ENCODE assay signal across 11 cellular contexts in the genomic region with DNA sequence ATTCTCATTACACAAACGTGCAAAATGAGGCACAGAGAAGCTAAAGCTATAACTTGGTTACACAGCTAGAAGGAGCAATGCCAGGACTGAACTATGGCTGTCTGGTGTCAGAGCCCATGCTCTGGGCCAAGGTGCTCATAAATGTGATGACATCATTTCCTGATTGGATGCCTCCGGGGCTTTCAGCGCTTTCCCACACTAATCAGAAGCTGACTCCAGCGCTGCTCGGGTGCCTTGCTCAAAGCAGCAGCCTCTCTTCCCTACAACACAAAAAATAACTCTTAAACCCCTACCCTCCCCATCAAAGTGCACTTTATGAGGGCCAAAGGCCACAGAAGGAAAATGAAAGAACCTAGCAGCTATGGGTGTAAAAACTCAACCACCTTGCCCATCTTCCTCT.
A peak's percentile ranks its signal among the peaks of the same experiment; 100 is the strongest.
DNase-seq lines count a peak whose midpoint lies in the region; ATAC-seq and TF ChIP-seq lines count a peak whose summit lies in the region.
"Had no signal": no experiment of that assay in that cellular context is flagged by ENCODE, and none has a peak within 500 bp of the region (broad histone marks: within the 10 kb centered on the region; RNA-seq: fewer than 3 reads in every experiment).

No MANE protein-coding gene starts in this region.

- no peaks in the 10 kb centered on the region for H3K9me3 Mint-ChIP-seq in activated naive CD8-positive, alpha-beta T cell treated with anti-CD3 and anti-CD28 coated beads for 36 hours
- no peaks in the 10 kb centered on the region for H3K9me3 Mint-ChIP-seq in Caco-2 (ENCODE audit: unreplicated experiment)
- H3K9me3 Mint-ChIP-seq: activated naive CD4-positive, alpha-beta T cell treated with anti-CD3 and anti-CD28 coated beads, Interleukin-2, amount 50 U/mL, for 72 hours had no signal

- no peak for TF ChIP-seq CTCF in left ventricle myocardium inferior (IDR thresholded peaks at IDR 0.05; ENCODE audit: borderline replicate concordance)
- no peak for TF ChIP-seq CTCF in gastroesophageal sphincter (IDR thresholded peaks at IDR 0.05)
- no peak for TF ChIP-seq CTCF in Caco-2 (IDR thresholded peaks at IDR 0.05; ENCODE audit: insufficient read depth in 1 of 2, low read depth in 1 of 2, low read length in 1 of 2, severe bottlenecking in 1 of 2, unreplicated experiment in 1 of 2)

- peak overlapping the region; percentile 14 for H3K27ac Mint-ChIP-seq in activated naive CD8-positive, alpha-beta T cell treated with anti-CD3 and anti-CD28 coated beads for 36 hours
- H3K27ac Mint-ChIP-seq in Caco-2 (ENCODE audit: unreplicated experiment): no peak overlapping the region

- H3K36me3 Mint-ChIP-seq in activated naive CD8-positive, alpha-beta T cell treated with anti-CD3 and anti-CD28 coated beads for 36 hours: peaks cover 6% of the 10 kb centered on the region
- H3K36me3 Mint-ChIP-seq in Caco-2 (ENCODE audit: insufficient read depth, unreplicated experiment): no peaks in the 10 kb centered on the region

- H3K4me3 Mint-ChIP-seq in activated naive CD8-positive, alpha-beta T cell treated with anti-CD3 and anti-CD28 coated beads for 36 hours: no peak overlapping the region
- H3K4me3 Mint-ChIP-seq in Caco-2 (ENCODE audit: unreplicated experiment): no peak overlapping the region

- H3K4me3 ChIP-seq in left ventricle myocardium inferior (no peak overlapping the region), gastroesophageal sphincter (no peak overlapping the region), Caco-2 (ENCODE audit: low read depth, low read length) (no peak overlapping the region)

- no peaks in the 10 kb centered on the region for H3K27me3 ChIP-seq in left ventricle myocardium inferior (ENCODE audit: low read depth)
- no peaks in the 10 kb centered on the region for H3K27me3 ChIP-seq in gastroesophageal sphincter
- no peaks in the 10 kb centered on the region for H3K27me3 ChIP-seq in Caco-2 (replicated peaks; ENCODE audit: control insufficient read depth, insufficient read depth, low read length)

- DNase-seq in A172 (ENCODE audit: low spot score) (peak; percentile 87), GM04504 (ENCODE audit: low read depth) (peak; percentile 88), left ventricle myocardium inferior (peak; percentile 31), KBM-7 (no peak), Caco-2 (no peak)
- no peak for DNase-seq in activated naive CD8-positive, alpha-beta T cell treated with anti-CD3 and anti-CD28 coated beads for 36 hours
- DNase-seq: COR-L47 had no signal

- no peak for TF ChIP-seq EP300 in gastroesophageal sphincter (IDR thresholded peaks at IDR 0.05)

- BruUV-seq in Caco-2 (replicated peaks; lab: Mats Ljungman, UMichigan): no TSS peak

- CTCF ChIA-PET in Caco-2 (lab: Charles Lee): interaction anchor here (1.3 kb wide), 1 partner anchor 180 kb away, joined by 4 read pairs; no protein-coding TSS in a partner anchor

- in situ Hi-C loops in KBM-7 (cut with MboI; ENCODE audit: low pct_unique_long_range_greater_than_20kb, low sequenced_read_pairs): no loop called here

- 57 to 77% methylated on average over 1 to 5 of the region's 5 CpGs for WGBS in gastroesophageal sphincter (ENCODE audit: low coverage in 1 of 2), 2 donors

- peaks cover 13% of the 10 kb centered on the region for H3K4me1 Mint-ChIP-seq in activated naive CD8-positive, alpha-beta T cell treated with anti-CD3 and anti-CD28 coated beads for 36 hours
- no peaks in the 10 kb centered on the region for H3K4me1 Mint-ChIP-seq in Caco-2 (ENCODE audit: low read depth, unreplicated experiment)

- H3K27ac ChIP-seq in left ventricle myocardium inferior (replicated peaks) (peak overlapping the region; percentile 62), gastroesophageal sphincter (no peak overlapping the region)
- H3K27ac ChIP-seq: VCaP had no signal

- intact Hi-C loops in left ventricle myocardium inferior (cut with micrococcal nuclease): no loop called here
- intact Hi-C loops in Caco-2 (cut with micrococcal nuclease; ENCODE audit: unreplicated experiment): no loop called here

- H3K9me3 ChIP-seq in left ventricle myocardium inferior (replicated peaks): no peaks in the 10 kb centered on the region
- no peaks in the 10 kb centered on the region for H3K9me3 ChIP-seq in gastroesophageal sphincter
- no peaks in the 10 kb centered on the region for H3K9me3 ChIP-seq in Caco-2

- no peaks in the 10 kb centered on the region for H3K27me3 Mint-ChIP-seq in activated naive CD8-positive, alpha-beta T cell treated with anti-CD3 and anti-CD28 coated beads for 36 hours
- no peaks in the 10 kb centered on the region for H3K27me3 Mint-ChIP-seq in Caco-2 (ENCODE audit: insufficient read depth, unreplicated experiment)

- POLR2A ChIA-PET in Caco-2 (lab: Charles Lee): no interaction called here

- ATAC-seq in GM21786 (IDR thresholded peaks at IDR 0.05; ENCODE audit: unreplicated experiment) (no peak), gastroesophageal sphincter (no peak)
- ATAC-seq: activated naive CD4-positive, alpha-beta T cell treated with anti-CD3 and anti-CD28 coated beads, Interleukin-2, amount 50 U/mL, for 72 hours had no signal

- H3K36me3 ChIP-seq in left ventricle myocardium inferior (peaks cover 1% of the 10 kb centered on the region), gastroesophageal sphincter (no peaks in the 10 kb centered on the region), Caco-2 (ENCODE audit: control insufficient read depth, insufficient read depth, low read length) (no peaks in the 10 kb centered on the region)

- H3K4me1 ChIP-seq in left ventricle myocardium inferior (peaks cover 72% of the 10 kb centered on the region), gastroesophageal sphincter (peaks cover 0 to 42% (median 3%) of the 10 kb centered on the region in 3 donors), Caco-2 (no peaks in the 10 kb centered on the region)

- TF ChIP-seq POLR2A in gastroesophageal sphincter (IDR thresholded peaks at IDR 0.05): no peak

Comparison
In these comparisons a context has a peak if more than half of its experiments do, and no peak if none do; other contexts are left out.
1. DNase-seq: peak in A172 (single experiment), GM04504 (single experiment) and left ventricle myocardium inferior (single experiment); none in activated naive CD8-positive, alpha-beta T cell treated with anti-CD3 and anti-CD28 coated beads for 36 hours (single experiment), KBM-7 (single experiment) and Caco-2 (0 of 2).